Comparison of ENCODE assay signal across 8 cellular contexts in genomic region chr12:98754095-98754494, GRCh38.
DNase-seq lines count a peak whose midpoint lies in the region; ATAC-seq and TF ChIP-seq lines count a peak whose summit lies in the region.

No MANE protein-coding gene starts in this region.

- H3K9me3 Mint-ChIP-seq in activated CD8-positive, alpha-beta T cell treated with anti-CD3 and anti-CD28 coated beads, Interleukin-2, amount 10 ng/mL, durations not matched to agents 7 days and 5 days (ENCODE audit: insufficient read depth), result no peaks in the 10 kb centered on the region

- intact Hi-C loops in esophagus muscularis mucosa (cut with DNase I), result no loop called here

- no peak overlapping the region for H4K8ac ChIP-seq in neuronal stem cell (ENCODE audit: low read depth, low read length)

- no peak overlapping the region for H3K4me3 Mint-ChIP-seq in activated CD8-positive, alpha-beta T cell treated with anti-CD3 and anti-CD28 coated beads, Interleukin-2, amount 10 ng/mL, durations not matched to agents 7 days and 5 days

- TF ChIP-seq CTCF in esophagus muscularis mucosa (IDR thresholded peaks at IDR 0.05), result no peak

- H2BK15ac ChIP-seq in neuronal stem cell (ENCODE audit: low read length), result no peak overlapping the region

- no peak overlapping the region for H3K27ac ChIP-seq in neuronal stem cell (replicated peaks; ENCODE audit: low read length)
- H3K27ac ChIP-seq in esophagus muscularis mucosa (replicated peaks in 1 of 4), result no peak overlapping the region

- peak overlapping the region; percentile 0 for H2AFZ ChIP-seq in neuronal stem cell (ENCODE audit: low read length)

- POLR2A ChIA-PET in activated CD8-positive, alpha-beta T cell treated with anti-CD3 and anti-CD28 coated beads, Interleukin-2, amount 10 ng/mL, durations not matched to agents 7 days and 5 days (lab: Charles Lee), result interaction anchor here (0.6 kb wide), 1 partner anchor 270 kb away, joined by 3 read pairs; no protein-coding TSS in a partner anchor

- H3K4me1 Mint-ChIP-seq in activated CD8-positive, alpha-beta T cell treated with anti-CD3 and anti-CD28 coated beads, Interleukin-2, amount 10 ng/mL, durations not matched to agents 7 days and 5 days (ENCODE audit: low read depth), result no peaks in the 10 kb centered on the region

- H3K27ac Mint-ChIP-seq in activated CD8-positive, alpha-beta T cell treated with anti-CD3 and anti-CD28 coated beads, Interleukin-2, amount 10 ng/mL, durations not matched to agents 7 days and 5 days, result no peak overlapping the region

- H2BK120ac ChIP-seq in neuronal stem cell (ENCODE audit: low read depth, low read length), result no peak overlapping the region

- CTCF ChIA-PET in activated CD8-positive, alpha-beta T cell treated with anti-CD3 and anti-CD28 coated beads, Interleukin-2, amount 10 ng/mL, durations not matched to agents 7 days and 5 days (lab: Charles Lee), result interaction anchor here (0.7 to 4.8 kb wide), 4 partner anchors 12 to 188 kb away, joined by 3 to 34 read pairs (median 4); no protein-coding TSS in a partner anchor

- H4K91ac ChIP-seq in neuronal stem cell (ENCODE audit: low read depth, low read length, poor library complexity), result no peak overlapping the region

- no peak overlapping the region for H2AK5ac ChIP-seq in neuronal stem cell (ENCODE audit: low read depth, low read length)

- no peak overlapping the region for H3K18ac ChIP-seq in neuronal stem cell (ENCODE audit: low read length)

- no peaks in the 10 kb centered on the region for H3K9me3 ChIP-seq in neuronal stem cell (replicated peaks in 1 of 2; ENCODE audit: control insufficient read depth in 2 of 2, insufficient read depth in 1 of 2, low read depth in 1 of 2, low read length in 2 of 2)
- no peaks in the 10 kb centered on the region for H3K9me3 ChIP-seq in esophagus muscularis mucosa

- H3K27me3 ChIP-seq in neuronal stem cell (ENCODE audit: control insufficient read depth in 3 of 3, insufficient read depth in 3 of 3, low read depth in 1 of 3, low read length in 3 of 3), result no peaks in the 10 kb centered on the region
- H3K27me3 ChIP-seq in esophagus muscularis mucosa, result no peaks in the 10 kb centered on the region

- WGBS in neuronal stem cell (ENCODE audit: extremely low coverage in 2 of 2, insufficient read length in 2 of 2, insufficient replicate concordance in 1 of 2), 2 donors, result no CpG with 5 or more reads among the region's 5 CpGs
- WGBS in esophagus muscularis mucosa, result 86% methylated on average over 5 of the region's 5 CpGs

- no peak overlapping the region for H2BK5ac ChIP-seq in neuronal stem cell (ENCODE audit: low read length)

- DNase-seq in EL, result peak; percentile 83
- DNase-seq in activated CD8-positive, alpha-beta T cell treated with anti-CD3 and anti-CD28 coated beads, Interleukin-2, amount 10 ng/mL, durations not matched to agents 7 days and 5 days, result no peak
- no peak for DNase-seq in neuronal stem cell (ENCODE audit: low spot score)
- no peak for DNase-seq in esophagus muscularis mucosa (ENCODE audit: extremely low spot score)
- DNase-seq in NCI-H2029 (lab: John Stamatoyannopoulos, UW), result no peak
- DNase-seq in hepatic stellate cell (ENCODE audit: low spot score), result no peak

- H3K4me2 ChIP-seq in neuronal stem cell (ENCODE audit: insufficient read depth, low read length, poor library complexity, severe bottlenecking), result no peak overlapping the region

- H3K36me3 Mint-ChIP-seq in activated CD8-positive, alpha-beta T cell treated with anti-CD3 and anti-CD28 coated beads, Interleukin-2, amount 10 ng/mL, durations not matched to agents 7 days and 5 days (ENCODE audit: low read depth), result no peaks in the 10 kb centered on the region

- H3K27me3 Mint-ChIP-seq in activated CD8-positive, alpha-beta T cell treated with anti-CD3 and anti-CD28 coated beads, Interleukin-2, amount 10 ng/mL, durations not matched to agents 7 days and 5 days (ENCODE audit: low read depth), result peaks cover 5% of the 10 kb centered on the region

- no peak overlapping the region for H3K14ac ChIP-seq in neuronal stem cell (ENCODE audit: low read length)

- no peak overlapping the region for H2BK12ac ChIP-seq in neuronal stem cell (ENCODE audit: low read length)

- TF ChIP-seq POLR2A in esophagus muscularis mucosa (IDR thresholded peaks at IDR 0.05; ENCODE audit: low read depth), result no peak

- TF ChIP-seq EP300 in esophagus muscularis mucosa (IDR thresholded peaks at IDR 0.05), result no peak

- H3K4me1 ChIP-seq in neuronal stem cell (ENCODE audit: control insufficient read depth in 2 of 2, insufficient read depth in 1 of 2, low read depth in 1 of 2, low read length in 2 of 2), result peaks cover 0 to 9% of the 10 kb centered on the region in 2 donors
- H3K4me1 ChIP-seq in esophagus muscularis mucosa, result peaks cover 0 to 3% (median 0%) of the 10 kb centered on the region in 4 donors

- no peak overlapping the region for H3K23ac ChIP-seq in neuronal stem cell (ENCODE audit: low read depth, low read length, poor library complexity)

- ATAC-seq in GM19372 (IDR thresholded peaks at IDR 0.05; ENCODE audit: low read depth, unreplicated experiment) (peak; percentile 96), HG03196 (IDR thresholded peaks at IDR 0.05; ENCODE audit: unreplicated experiment) (peak; percentile 99)
- peak; percentile 51 for ATAC-seq in activated CD8-positive, alpha-beta T cell treated with anti-CD3 and anti-CD28 coated beads, Interleukin-2, amount 10 ng/mL, durations not matched to agents 7 days and 5 days

- H3K79me1 ChIP-seq in neuronal stem cell (ENCODE audit: low read depth, low read length), result no peaks in the 10 kb centered on the region

- H3K4ac ChIP-seq in neuronal stem cell (ENCODE audit: low read length), result no peak overlapping the region

- H3K36me3 ChIP-seq in neuronal stem cell (replicated peaks in 1 of 2; ENCODE audit: control insufficient read depth in 2 of 2, insufficient read depth in 2 of 2, low read length in 2 of 2) (no peaks in the 10 kb centered on the region), esophagus muscularis mucosa (peaks cover 0 to 20% (median 6%) of the 10 kb centered on the region in 4 donors)

- H3K9ac ChIP-seq in neuronal stem cell (ENCODE audit: low read depth, low read length, poor library complexity), result no peak overlapping the region

- H3K4me3 ChIP-seq in neuronal stem cell (ENCODE audit: low read length in 2 of 2), result no peak overlapping the region
- H3K4me3 ChIP-seq in esophagus muscularis mucosa, result no peak overlapping the region
